Comparison of ENCODE assay signal across 8 cellular contexts in genomic region chr14:75011356-75012097, GRCh38. TPM values are rescaled to one million over a fixed set of nuclear protein-coding genes. Genes with fewer than 3 reads are reported as not detected.
DNase-seq lines count a peak whose midpoint lies in the region.
"Had no signal": no experiment of that assay in that cellular context is flagged by ENCODE, and none has a peak within 500 bp of the region (broad histone marks: within the 10 kb centered on the region; RNA-seq: fewer than 3 reads in every experiment).

No MANE protein-coding gene starts in this region.

- no peak overlapping the region for H3K4me3 ChIP-seq in skeletal muscle tissue (ENCODE audit: low read length in 3 of 3)

- no peaks in the 10 kb centered on the region for H3K27me3 ChIP-seq in skeletal muscle tissue (ENCODE audit: control insufficient read depth in 3 of 3, insufficient read depth in 3 of 3, low read length in 3 of 3)

- DNase-seq in NCI-H2227 treated with DMSO at 0.1 percent for 48 hours (lab: John Stamatoyannopoulos, UW) (peak; percentile 97), dermis blood vessel endothelial cell (peak; percentile 74), NCI-H526 (lab: John Stamatoyannopoulos, UW) (no peak), NCI-H1105 (lab: John Stamatoyannopoulos, UW) (no peak), mesenteric fat pad (ENCODE audit: low spot score) (no peak)
- DNase-seq: left colon, T-helper 9 cell had no signal

- H3K9me3 ChIP-seq in skeletal muscle tissue (ENCODE audit: control insufficient read depth in 3 of 3, low read length in 3 of 3): no peaks in the 10 kb centered on the region

- peak overlapping the region; percentile 71 for H3K27ac ChIP-seq in skeletal muscle tissue (ENCODE audit: low read depth, low read length)

- H3K4me1 ChIP-seq in skeletal muscle tissue (ENCODE audit: control insufficient read depth in 3 of 3, insufficient read depth in 3 of 3, low read length in 3 of 3): peaks cover 14 to 26% (median 18%) of the 10 kb centered on the region in 3 donors

- peaks cover 40 to 58% (median 52%) of the 10 kb centered on the region in 3 donors for H3K36me3 ChIP-seq in skeletal muscle tissue (ENCODE audit: control insufficient read depth in 3 of 3, insufficient read depth in 3 of 3, low read length in 3 of 3)

- H3K9ac ChIP-seq in skeletal muscle tissue (ENCODE audit: low read depth in 1 of 3, low read length in 3 of 3): no peak overlapping the region

RNA-seq across cellular contexts. Expression of gene EIF2B2, which starts 8.8 kb away (rescaled TPM):
- total RNA-seq in dermis blood vessel endothelial cell (85.6 and 134 TPM in 2 replicates), skeletal muscle tissue (18.8 TPM), mesenteric fat pad (33.2 TPM)

RNA-seq across cellular contexts. Expression of gene MLH3, which starts 39.7 kb away (rescaled TPM):
- total RNA-seq in dermis blood vessel endothelial cell (17.7 and 18.7 TPM in 2 replicates), skeletal muscle tissue (48.0 TPM), mesenteric fat pad (27.9 TPM)

RNA-seq across cellular contexts. Expression of gene ACYP1, which starts 52.3 kb away (rescaled TPM):
- total RNA-seq in dermis blood vessel endothelial cell: 6.6 and 9.4 TPM in 2 replicates
- 8.4 TPM for total RNA-seq in skeletal muscle tissue
- total RNA-seq in mesenteric fat pad: 9.1 TPM

RNA-seq across cellular contexts. Expression of gene PGF, which starts 56.1 kb away (rescaled TPM):
- total RNA-seq in dermis blood vessel endothelial cell (126 and 252 TPM in 2 replicates), skeletal muscle tissue (8.9 TPM), mesenteric fat pad (2.9 TPM)

RNA-seq across cellular contexts. Expression of gene ZC2HC1C, which starts 57.9 kb away (rescaled TPM):
- total RNA-seq in dermis blood vessel endothelial cell (0.34 and 0.84 TPM in 2 replicates), skeletal muscle tissue (under 0.01 TPM), mesenteric fat pad (3.1 TPM)

Comparison
In these comparisons a context has a peak if more than half of its experiments do, and no peak if none do; other contexts are left out.
1. DNase-seq: peak in NCI-H2227 treated with DMSO at 0.1 percent for 48 hours (single experiment) and dermis blood vessel endothelial cell (single experiment); none in NCI-H526 (0 of 2), NCI-H1105 (single experiment) and mesenteric fat pad (single experiment).